Comparison of ENCODE assay signal across 8 cellular contexts in genomic region chr5:151406322-151406947, GRCh38. TPM values are rescaled to one million over a fixed set of nuclear protein-coding genes. Genes with fewer than 3 reads are reported as not detected.
DNase-seq lines count a peak whose midpoint lies in the region; ATAC-seq, FAIRE-seq and TF ChIP-seq lines count a peak whose summit lies in the region.

No MANE protein-coding gene starts in this region.

- no peaks in the 10 kb centered on the region for H3K79me2 ChIP-seq in endothelial cell of umbilical vein (ENCODE audit: control insufficient read depth, insufficient read depth, low read length)

- ATAC-seq in HG02571 (IDR thresholded peaks at IDR 0.05; ENCODE audit: unreplicated experiment), result no peak

- H3K27me3 ChIP-seq in endothelial cell of umbilical vein (ENCODE audit: control insufficient read depth in 2 of 2, insufficient read depth in 2 of 2, low read length in 2 of 2) (peaks cover 0 to under 1% of the 10 kb centered on the region in 2 experiments), spleen (replicated peaks in 1 of 7) (peaks cover 0 to 54% (median 0%) of the 10 kb centered on the region in 7 donors)

- H3K9ac ChIP-seq in endothelial cell of umbilical vein (replicated peaks; ENCODE audit: extremely low read depth, insufficient read depth, low read length), result no peak overlapping the region

- FAIRE-seq in endothelial cell of umbilical vein (lab: Jason Lieb, UNC) (peak; percentile 28), frontal cortex (lab: Jason Lieb, UNC) (no peak)

- H2AFZ ChIP-seq in endothelial cell of umbilical vein (ENCODE audit: low read depth, low read length), result no peak overlapping the region

- H3K9me3 ChIP-seq in endothelial cell of umbilical vein (replicated peaks; ENCODE audit: control insufficient read depth, insufficient read depth, low read length), result no peaks in the 10 kb centered on the region
- H3K9me3 ChIP-seq in spleen, result peaks cover 0 to 2% (median 0%) of the 10 kb centered on the region in 8 donors

- H3K4me3 ChIP-seq in endothelial cell of umbilical vein (replicated peaks in 1 of 3; ENCODE audit: insufficient read depth in 1 of 3, low read depth in 1 of 3, low read length in 3 of 3) (no peak overlapping the region), spleen (peak overlapping the region in 1 of 8 donors; percentile 21)

- no TSS peak for BruUV-seq in endothelial cell of umbilical vein (replicated peaks; lab: Mats Ljungman, UMichigan)

- DNase-seq in SIG-M5 treated with dmso at 0.1 percent for 504 hours (lab: John Stamatoyannopoulos, UW; ENCODE audit: unreplicated experiment) (peak; percentile 38), SIG-M5 (lab: John Stamatoyannopoulos, UW) (no peak), NCI-H82 treated with DMSO at 0.1 percent for 48 hours (lab: John Stamatoyannopoulos, UW; ENCODE audit: unreplicated experiment) (peak; percentile 1), endothelial cell of umbilical vein (ENCODE audit: low read depth, low spot score) (no peak), spleen (no peak), frontal cortex (ENCODE audit: low spot score in 2 of 2) (no peak), NCI-H1105 (lab: John Stamatoyannopoulos, UW) (no peak)

- 68 to 75% (median 73%) methylated on average over 7 to 8 of the region's 8 CpGs for WGBS in spleen, 5 donors

- no peak for TF ChIP-seq POLR2A in endothelial cell of umbilical vein (IDR thresholded peaks at IDR 0.05; ENCODE audit: low read depth, low read length)
- no peak for TF ChIP-seq POLR2A in spleen (IDR thresholded peaks at IDR 0.05)

- H3K36me3 ChIP-seq in endothelial cell of umbilical vein (ENCODE audit: control insufficient read depth in 2 of 2, extremely low read depth in 1 of 2, insufficient read depth in 2 of 2, low read length in 2 of 2), result no peaks in the 10 kb centered on the region
- H3K36me3 ChIP-seq in spleen, result no peaks in the 10 kb centered on the region

- H3K4me1 ChIP-seq in endothelial cell of umbilical vein (ENCODE audit: control insufficient read depth, extremely low read depth, insufficient read depth, low read length) (no peaks in the 10 kb centered on the region), spleen (peaks cover 0 to 6% (median 0%) of the 10 kb centered on the region in 6 donors)

- intact Hi-C loops in endothelial cell of umbilical vein (cut with micrococcal nuclease), result no loop called here
- intact Hi-C loops in spleen (cut with DNase I; ENCODE audit: low total_unique reads), result no loop called here

- H3K4me2 ChIP-seq in endothelial cell of umbilical vein (ENCODE audit: insufficient read depth, low read length), result no peak overlapping the region

- TF ChIP-seq CTCF in endothelial cell of umbilical vein (IDR thresholded peaks at IDR 0.05; ENCODE audit: extremely low read depth in 1 of 2, insufficient read depth in 1 of 2, low read depth in 1 of 2, low read length in 2 of 2) (peak; percentile 38 to 43), spleen (IDR thresholded peaks at IDR 0.05 in 8 of 11, conservative IDR thresholded peaks at IDR 0.05 in 3 of 11) (peak in 7 of 11 experiments; percentile 10 to 47 (median 37))

- no peaks in the 10 kb centered on the region for H4K20me1 ChIP-seq in endothelial cell of umbilical vein (replicated peaks; ENCODE audit: control insufficient read depth, extremely low read depth, insufficient read depth, low read length)

- POLR2A ChIA-PET in endothelial cell of umbilical vein (lab: Charles Lee), result no interaction called here

- no peaks in the 10 kb centered on the region for H3K9me1 ChIP-seq in endothelial cell of umbilical vein (replicated peaks; ENCODE audit: control insufficient read depth, extremely low read depth, insufficient read depth, low read length)

- dilution Hi-C loops in endothelial cell of umbilical vein (cut with MboI; ENCODE audit: extremely low pct_ligation_motif_present, low sequenced_read_pairs), result no loop called here

- H3K27ac ChIP-seq in endothelial cell of umbilical vein (ENCODE audit: insufficient read depth, low read depth, low read length) (no peak overlapping the region), spleen (no peak overlapping the region)

- CTCF ChIA-PET in endothelial cell of umbilical vein (lab: Charles Lee), result interaction anchor here (0.8 kb wide), 1 partner anchor 9 kb away, joined by 3 read pairs; no protein-coding TSS in a partner anchor

TF ChIP-seq in endothelial cell of umbilical vein, 7 proteins besides CTCF, POLR2A, EP300 and RAD21:
- TF ChIP-seq MYC (IDR thresholded peaks at IDR 0.05; ENCODE audit: low read depth, low read length) (no peak), JUN (IDR thresholded peaks at IDR 0.05; ENCODE audit: borderline replicate concordance, insufficient read depth, insufficient read length, low read depth) (no peak), EZH2 (IDR thresholded peaks at IDR 0.05; ENCODE audit: borderline replicate concordance, low read depth, low read length, severe bottlenecking) (no peak), GATA2 (IDR thresholded peaks at IDR 0.05; ENCODE audit: insufficient read depth, insufficient read length, low read depth, low read length) (no peak), POLR2AphosphoS5 (IDR thresholded peaks at IDR 0.05; ENCODE audit: insufficient read depth, low read depth, low read length) (no peak), FOS (IDR thresholded peaks at IDR 0.05; ENCODE audit: borderline replicate concordance, insufficient read depth, low read length) (no peak), MAX (IDR thresholded peaks at IDR 0.05; ENCODE audit: insufficient read depth, insufficient read length) (no peak)

RNA-seq across cellular contexts. Expression of gene SLC36A1, which starts 41.0 kb away (rescaled TPM):
- 8.6 and 11.8 TPM in 2 replicates for total RNA-seq in endothelial cell of umbilical vein
- 14.5 and 16.1 TPM in 2 replicates for polyA plus RNA-seq in endothelial cell of umbilical vein
- 7.7 TPM in 2 replicates for polyA plus RNA-seq in endothelial cell of umbilical vein (2011; cell fraction: cytosol; rRNA removed)
- polyA plus RNA-seq in endothelial cell of umbilical vein (2011; cell fraction: nucleus; rRNA removed), result 10.7 and 10.9 TPM in 2 replicates
- 4.9 and 7.1 TPM in 2 replicates for polyA plus RNA-seq in endothelial cell of umbilical vein (2012)
- 23.5 and 25.9 TPM in 2 replicates for polyA minus RNA-seq in endothelial cell of umbilical vein
- polyA minus RNA-seq in endothelial cell of umbilical vein (2011; cell fraction: cytosol; rRNA and poly(A)+ RNA removed), result 13.5 TPM
- 12.9 and 16.5 TPM in 2 replicates for polyA minus RNA-seq in endothelial cell of umbilical vein (2011; cell fraction: nucleus; rRNA and poly(A)+ RNA removed)
- total RNA-seq in spleen, result 10 to 100 TPM; 13.4 to 29.6 (median 20.9) TPM
- 1 to 10 TPM; 1.7 to 3.6 (median 2.0) TPM for polyA plus RNA-seq in spleen
- total RNA-seq in frontal cortex, result 19.2 TPM

RNA-seq across cellular contexts. Expression of gene SLC36A2, which starts 59.1 kb away (rescaled TPM):
- total RNA-seq in endothelial cell of umbilical vein, result not detected in 2 replicates
- polyA plus RNA-seq in endothelial cell of umbilical vein, result not detected in 2 replicates
- not detected in 2 replicates for polyA plus RNA-seq in endothelial cell of umbilical vein (2011; cell fraction: cytosol; rRNA removed)
- not detected in 2 replicates for polyA plus RNA-seq in endothelial cell of umbilical vein (2011; cell fraction: nucleus; rRNA removed)
- not detected in 2 replicates for polyA plus RNA-seq in endothelial cell of umbilical vein (2012)
- not detected in 2 replicates for polyA minus RNA-seq in endothelial cell of umbilical vein
- not detected for polyA minus RNA-seq in endothelial cell of umbilical vein (2011; cell fraction: cytosol; rRNA and poly(A)+ RNA removed)
- polyA minus RNA-seq in endothelial cell of umbilical vein (2011; cell fraction: nucleus; rRNA and poly(A)+ RNA removed), result not detected in 2 replicates
- total RNA-seq in spleen, result not detected
- under 1 TPM in 1 of 3 donors, not detected in 2; 0.02 TPM for polyA plus RNA-seq in spleen
- total RNA-seq in frontal cortex, result not detected

Comparison
In these comparisons a context has a peak if more than half of its experiments do, and no peak if none do; other contexts are left out.
1. DNase-seq: peak in SIG-M5 treated with dmso at 0.1 percent for 504 hours (single experiment) and NCI-H82 treated with DMSO at 0.1 percent for 48 hours (single experiment); none in SIG-M5 (single experiment), endothelial cell of umbilical vein (single experiment), spleen (single experiment), frontal cortex (0 of 2) and NCI-H1105 (single experiment).